In genomic region chr6:125931733-125932450, GRCh38 we compare ENCODE assay signal across 13 cellular contexts. TPM values are rescaled to one million over a fixed set of nuclear protein-coding genes. Genes with fewer than 3 reads are reported as not detected.
DNase-seq lines count a peak whose midpoint lies in the region; ATAC-seq, FAIRE-seq and TF ChIP-seq lines count a peak whose summit lies in the region.
"Had no signal": no experiment of that assay in that cellular context is flagged by ENCODE, and none has a peak within 500 bp of the region (broad histone marks: within the 10 kb centered on the region; RNA-seq: fewer than 3 reads in every experiment).

No MANE protein-coding gene starts in this region.

- intact Hi-C loops in natural killer cell (cut with micrococcal nuclease), result no loop called here

- H3K27me3 Mint-ChIP-seq in natural killer cell (ENCODE audit: low read depth in 2 of 2) (no peaks in the 10 kb centered on the region), glutamatergic neuron (ENCODE audit: unreplicated experiment) (no peaks in the 10 kb centered on the region)

- no peak overlapping the region for H3K4me3 Mint-ChIP-seq in natural killer cell
- no peak overlapping the region for H3K4me3 Mint-ChIP-seq in glutamatergic neuron (ENCODE audit: unreplicated experiment)

- H4K20me1 ChIP-seq in hepatocyte (ENCODE audit: insufficient read depth, poor library complexity, severe bottlenecking), result no peaks in the 10 kb centered on the region

- no peak overlapping the region for H3K27ac ChIP-seq in hepatocyte

- no peak overlapping the region for H2AFZ ChIP-seq in hepatocyte

- no peaks in the 10 kb centered on the region for H3K79me2 ChIP-seq in hepatocyte

- H3K4me2 ChIP-seq in hepatocyte, result no peak overlapping the region

- 96% methylated on average over 4 of the region's 4 CpGs for whole genome bisulfite sequencing in hepatocyte (ENCODE audit: low lambda C conversion rate, missing lambda C conversion rate)

- TF ChIP-seq CTCF in natural killer cell (IDR thresholded peaks at IDR 0.05) (no peak), hepatocyte (IDR thresholded peaks at IDR 0.05; ENCODE audit: poor library complexity) (no peak), glutamatergic neuron (IDR thresholded peaks at IDR 0.05; ENCODE audit: partially characterized antibody, unreplicated experiment) (no peak)

- ATAC-seq in GM18861 (IDR thresholded peaks at IDR 0.05; ENCODE audit: unreplicated experiment) (peak; percentile 81), GM21619 (IDR thresholded peaks at IDR 0.05; ENCODE audit: unreplicated experiment) (peak; percentile 79), HG03558 (IDR thresholded peaks at IDR 0.05; ENCODE audit: extremely low read depth, unreplicated experiment) (peak; percentile 81), natural killer cell (peak in 2 of 3 donors; percentile 53 to 69)

- no peak for FAIRE-seq in GM12892 (lab: Jason Lieb, UNC)

- DNase-seq in natural killer cell (no peak), hepatocyte (ENCODE audit: low spot score) (no peak), glutamatergic neuron (no peak), GM12892 (ENCODE audit: insufficient read length) (no peak), pons (ENCODE audit: low spot score) (no peak)
- DNase-seq: central memory CD4-positive, alpha-beta T cell; DND-41; GOT3; KG1; NCI-H526 treated with DMSO at 0.1 percent for 48 hours had no signal

- H3K36me3 ChIP-seq in hepatocyte (replicated peaks; ENCODE audit: insufficient read depth, low read depth), result no peaks in the 10 kb centered on the region

- H3K4me3 ChIP-seq in hepatocyte, result no peak overlapping the region

- H3K4me1 Mint-ChIP-seq in natural killer cell (no peaks in the 10 kb centered on the region), glutamatergic neuron (ENCODE audit: low read depth, unreplicated experiment) (no peaks in the 10 kb centered on the region)

- no peaks in the 10 kb centered on the region for H3K4me1 ChIP-seq in hepatocyte (ENCODE audit: insufficient read depth)

- H3K36me3 Mint-ChIP-seq in natural killer cell (peaks cover 12% of the 10 kb centered on the region), glutamatergic neuron (ENCODE audit: unreplicated experiment) (peaks cover 5% of the 10 kb centered on the region)

- H3K9me2 ChIP-seq in hepatocyte (replicated peaks; ENCODE audit: insufficient read depth), result no peaks in the 10 kb centered on the region

- peak overlapping the region; percentile 5 to 7 for H3K27ac Mint-ChIP-seq in natural killer cell
- no peak overlapping the region for H3K27ac Mint-ChIP-seq in glutamatergic neuron (ENCODE audit: unreplicated experiment)

- TF ChIP-seq POLR2A in GM12892 (IDR thresholded peaks at IDR 0.05; ENCODE audit: low read depth, low read length), result no peak

- H3K27me3 ChIP-seq in hepatocyte, result no peaks in the 10 kb centered on the region

- H3K9me3 Mint-ChIP-seq in natural killer cell (no peaks in the 10 kb centered on the region), glutamatergic neuron (ENCODE audit: unreplicated experiment) (peaks cover 2% of the 10 kb centered on the region)

- no peaks in the 10 kb centered on the region for H3K9me3 ChIP-seq in hepatocyte (ENCODE audit: low read depth)

RNA-seq across cellular contexts. Expression of gene HINT3, which starts 24.7 kb away (rescaled TPM):
- 10 to 100 TPM in 2 of 3 donors, 1 to 10 TPM in 1; 9.7 to 10.5 (median 10.3) TPM for total RNA-seq in natural killer cell
- 28.0 and 32.9 TPM in 2 replicates for total RNA-seq in hepatocyte
- polyA plus RNA-seq in hepatocyte, result 12.0 and 15.4 TPM in 2 replicates
- 18.2 TPM for total RNA-seq in glutamatergic neuron (ENCODE audit: unreplicated experiment)
- 9.6 TPM for polyA plus RNA-seq in GM12892 (2012; ENCODE audit: missing spikeins)

RNA-seq across cellular contexts. Expression of gene TRMT11, which starts 54.4 kb away (rescaled TPM):
- total RNA-seq in natural killer cell, result 10 to 100 TPM; 12.2 to 16.6 (median 12.7) TPM
- 20.7 and 27.6 TPM in 2 replicates for total RNA-seq in hepatocyte
- 14.8 and 18.6 TPM in 2 replicates for polyA plus RNA-seq in hepatocyte
- 27.7 TPM for total RNA-seq in glutamatergic neuron (ENCODE audit: unreplicated experiment)
- polyA plus RNA-seq in GM12892 (2012; ENCODE audit: missing spikeins), result 26.6 TPM
